24 cellular contexts compared by ENCODE assay signal in genomic region chr12:126858586-126858985, GRCh38.
"Had no signal": no experiment of that assay in that cellular context is flagged by ENCODE, and none has a peak within 500 bp of the region (broad histone marks: within the 10 kb centered on the region; RNA-seq: fewer than 3 reads in every experiment).

No MANE protein-coding gene starts in this region.

- DNase-seq: effector CD8-positive, alpha-beta T cell; effector memory CD8-positive, alpha-beta T cell; endodermal cell; erythroblast; esophagus squamous epithelium; foreskin fibroblast; foreskin melanocyte; gastrocnemius medialis; glutamatergic neuron; head of caudate nucleus; heart right ventricle; hippocampal formation; kidney; kidney glomerular epithelial cell; left colon; left ventricle myocardium inferior; mammary epithelial cell; mesendoderm; midbrain had no signal

- FAIRE-seq: colon, endometrium, islet of Langerhans, kidney had no signal

- ATAC-seq: effector memory CD8-positive, alpha-beta T cell; esophagus mucosa; gastrocnemius medialis; heart right ventricle; left colon; left lobe of liver had no signal
